14 cellular contexts compared by ENCODE assay signal in the genomic region with DNA sequence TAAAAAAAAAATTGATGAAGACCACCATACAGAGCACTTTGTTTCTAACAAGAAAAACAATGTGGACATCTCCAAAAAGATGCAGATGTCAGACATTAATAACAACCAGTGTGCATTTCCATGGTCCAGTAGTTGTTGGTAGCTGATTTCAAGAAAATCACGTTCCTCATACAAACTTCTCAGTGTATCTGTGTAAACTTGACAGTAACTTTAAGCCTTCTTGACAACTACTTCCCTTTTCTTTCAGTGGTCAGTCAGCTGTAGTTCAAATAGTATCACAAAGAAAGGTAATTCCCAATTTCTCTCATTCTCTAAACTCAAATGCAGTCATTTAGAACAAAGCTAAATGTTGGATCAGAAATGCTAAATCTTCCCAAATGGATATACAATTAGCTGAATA.
DNase-seq lines count a peak whose midpoint lies in the region; ATAC-seq lines count a peak whose summit lies in the region.
"Had no signal": no experiment of that assay in that cellular context is flagged by ENCODE, and none has a peak within 500 bp of the region (broad histone marks: within the 10 kb centered on the region; RNA-seq: fewer than 3 reads in every experiment).

No MANE protein-coding gene starts in this region.

- no peaks in the 10 kb centered on the region for H3K27me3 Mint-ChIP-seq in memory B cell
- H3K27me3 Mint-ChIP-seq: CD4-positive, CD25-positive, alpha-beta regulatory T cell had no signal

- DNase-seq in SKM-1 treated with dmso at 0.1 percent for 144 hours (lab: John Stamatoyannopoulos, UW; ENCODE audit: unreplicated experiment) (peak; percentile 6), SKM-1 (lab: John Stamatoyannopoulos, UW; ENCODE audit: unreplicated experiment) (no peak), MV-4-11 (lab: John Stamatoyannopoulos, UW) (peak; percentile 65), OCI-M1 (lab: John Stamatoyannopoulos, UW) (peak; percentile 55), memory B cell (ENCODE audit: low spot score in 2 of 2) (no peak), dermis blood vessel endothelial cell (no peak)
- no peak for DNase-seq in stimulated activated naive CD8-positive, alpha-beta T cell treated with anti-CD3 and anti-CD28 coated beads, Interleukin-15, Interleukin-2, amounts not matched to agents 100 U/mL and 50 U/mL, for 24 hours
- DNase-seq: ACHN; Calu3; CD4-positive, CD25-positive, alpha-beta regulatory T cell; DMS79; H7 had no signal

- no peaks in the 10 kb centered on the region for H3K36me3 Mint-ChIP-seq in memory B cell
- H3K36me3 Mint-ChIP-seq: CD4-positive, CD25-positive, alpha-beta regulatory T cell had no signal

- no peak overlapping the region for H3K27ac Mint-ChIP-seq in memory B cell
- H3K27ac Mint-ChIP-seq: CD4-positive, CD25-positive, alpha-beta regulatory T cell; GM23338 had no signal

- H3K9me3 Mint-ChIP-seq in memory B cell, result no peaks in the 10 kb centered on the region
- H3K9me3 Mint-ChIP-seq: GM23338 had no signal

- ATAC-seq in memory B cell (ENCODE audit: low read depth) (peak; percentile 75), HG02973 (IDR thresholded peaks at IDR 0.05; ENCODE audit: unreplicated experiment) (no peak)
- ATAC-seq in stimulated activated naive CD8-positive, alpha-beta T cell treated with anti-CD3 and anti-CD28 coated beads, Interleukin-15, Interleukin-2, amounts not matched to agents 100 U/mL and 50 U/mL, for 24 hours, result no peak
- ATAC-seq: GM23338 had no signal

- peaks cover 5% of the 10 kb centered on the region for H3K4me1 Mint-ChIP-seq in memory B cell
- H3K4me1 Mint-ChIP-seq: CD4-positive, CD25-positive, alpha-beta regulatory T cell; GM23338 had no signal

- H3K4me3 Mint-ChIP-seq in memory B cell, result no peak overlapping the region
- H3K4me3 Mint-ChIP-seq: CD4-positive, CD25-positive, alpha-beta regulatory T cell; GM23338 had no signal

Comparison
In these comparisons a context has a peak if more than half of its experiments do, and no peak if none do; other contexts are left out.
1. DNase-seq: peak in SKM-1 treated with dmso at 0.1 percent for 144 hours (single experiment), MV-4-11 (single experiment) and OCI-M1 (single experiment); none in SKM-1 (single experiment), memory B cell (0 of 2), dermis blood vessel endothelial cell (single experiment) and stimulated activated naive CD8-positive, alpha-beta T cell treated with anti-CD3 and anti-CD28 coated beads, Interleukin-15, Interleukin-2, amounts not matched to agents 100 U/mL and 50 U/mL, for 24 hours (single experiment).